In the genomic region with DNA sequence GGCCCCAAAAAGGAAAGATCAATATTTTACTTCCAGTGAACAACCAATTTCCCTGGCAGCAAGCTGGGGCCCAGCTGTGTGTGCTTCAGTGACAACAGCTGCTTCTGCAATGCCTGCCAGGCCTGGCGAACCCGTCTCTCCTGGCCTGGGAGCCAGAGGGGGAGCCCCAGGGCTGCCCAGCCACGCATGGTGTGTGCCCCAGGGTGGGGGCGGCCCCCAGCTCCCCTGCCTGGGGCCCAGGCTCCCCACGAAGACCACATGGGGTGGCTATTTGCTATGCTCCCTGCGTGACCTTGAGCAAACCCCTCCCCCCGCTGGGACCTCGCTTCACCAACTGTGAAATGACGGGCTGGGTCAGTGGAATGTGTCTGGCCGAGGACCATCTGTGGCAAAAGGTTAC, we compare ENCODE assay signal across 1 cellular context.
TF ChIP-seq lines count a peak whose summit lies in the region.

No MANE protein-coding gene starts in this region.

TF ChIP-seq in HepG2, 621 proteins besides CTCF, POLR2A, EP300 and RAD21 (continued from another document):
- TF ChIP-seq, protein P1, sequence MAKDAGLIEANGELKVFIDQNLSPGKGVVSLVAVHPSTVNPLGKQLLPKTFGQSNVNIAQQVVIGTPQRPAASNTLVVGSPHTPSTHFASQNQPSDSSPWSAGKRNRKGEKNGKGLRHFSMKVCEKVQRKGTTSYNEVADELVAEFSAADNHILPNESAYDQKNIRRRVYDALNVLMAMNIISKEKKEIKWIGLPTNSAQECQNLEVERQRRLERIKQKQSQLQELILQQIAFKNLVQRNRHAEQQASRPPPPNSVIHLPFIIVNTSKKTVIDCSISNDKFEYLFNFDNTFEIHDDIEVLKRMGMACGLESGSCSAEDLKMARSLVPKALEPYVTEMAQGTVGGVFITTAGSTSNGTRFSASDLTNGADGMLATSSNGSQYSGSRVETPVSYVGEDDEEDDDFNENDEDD (CRISPR knock-in tag; IDR thresholded peaks at IDR 0.05; ENCODE audit: borderline replicate concordance), result no peak
- TF ChIP-seq KLF13 (CRISPR knock-in tag; IDR thresholded peaks at IDR 0.05), result no peak
- TF ChIP-seq, protein P2, sequence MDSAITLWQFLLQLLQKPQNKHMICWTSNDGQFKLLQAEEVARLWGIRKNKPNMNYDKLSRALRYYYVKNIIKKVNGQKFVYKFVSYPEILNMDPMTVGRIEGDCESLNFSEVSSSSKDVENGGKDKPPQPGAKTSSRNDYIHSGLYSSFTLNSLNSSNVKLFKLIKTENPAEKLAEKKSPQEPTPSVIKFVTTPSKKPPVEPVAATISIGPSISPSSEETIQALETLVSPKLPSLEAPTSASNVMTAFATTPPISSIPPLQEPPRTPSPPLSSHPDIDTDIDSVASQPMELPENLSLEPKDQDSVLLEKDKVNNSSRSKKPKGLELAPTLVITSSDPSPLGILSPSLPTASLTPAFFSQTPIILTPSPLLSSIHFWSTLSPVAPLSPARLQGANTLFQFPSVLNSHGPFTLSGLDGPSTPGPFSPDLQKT (CRISPR knock-in tag; IDR thresholded peaks at IDR 0.05; ENCODE audit: borderline replicate concordance), result no peak
- no peak for TF ChIP-seq JUND (CRISPR knock-in tag; IDR thresholded peaks at IDR 0.05)
- TF ChIP-seq HOXD1 (CRISPR knock-in tag; IDR thresholded peaks at IDR 0.05), result no peak
- TF ChIP-seq, protein P3, sequence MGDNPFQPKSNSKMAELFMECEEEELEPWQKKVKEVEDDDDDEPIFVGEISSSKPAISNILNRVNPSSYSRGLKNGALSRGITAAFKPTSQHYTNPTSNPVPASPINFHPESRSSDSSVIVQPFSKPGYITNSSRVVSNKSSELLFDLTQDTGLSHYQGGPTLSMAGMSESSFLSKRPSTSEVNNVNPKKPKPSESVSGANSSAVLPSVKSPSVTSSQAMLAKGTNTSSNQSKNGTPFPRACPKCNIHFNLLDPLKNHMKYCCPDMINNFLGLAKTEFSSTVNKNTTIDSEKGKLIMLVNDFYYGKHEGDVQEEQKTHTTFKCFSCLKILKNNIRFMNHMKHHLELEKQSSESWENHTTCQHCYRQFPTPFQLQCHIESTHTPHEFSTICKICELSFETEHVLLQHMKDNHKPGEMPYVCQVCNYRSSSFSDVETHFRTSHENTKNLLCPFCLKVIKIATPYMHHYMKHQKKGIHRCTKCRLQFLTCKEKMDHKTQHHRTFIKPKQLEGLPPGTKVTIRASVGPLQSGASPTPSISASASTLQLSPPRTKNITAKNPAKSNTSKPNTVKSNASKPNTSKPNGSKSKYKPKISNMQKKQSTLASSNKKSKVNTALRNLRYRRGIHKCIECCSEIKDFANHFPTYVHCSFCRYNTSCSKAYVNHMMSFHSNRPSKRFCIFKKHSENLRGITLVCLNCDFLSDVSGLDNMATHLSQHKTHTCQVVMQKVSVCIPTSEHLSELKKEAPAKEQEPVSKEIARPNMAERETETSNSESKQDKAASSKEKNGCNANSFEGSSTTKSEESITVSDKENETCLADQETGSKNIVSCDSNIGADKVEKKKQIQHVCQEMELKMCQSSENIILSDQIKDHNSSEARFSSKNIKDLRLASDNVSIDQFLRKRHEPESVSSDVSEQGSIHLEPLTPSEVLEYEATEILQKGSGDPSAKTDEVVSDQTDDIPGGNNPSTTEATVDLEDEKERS (CRISPR knock-in tag; IDR thresholded peaks at IDR 0.05), result no peak
TF ChIP-seq in HepG2: peak in this region for 25.
